11 cellular contexts compared by ENCODE assay signal in the genomic region with DNA sequence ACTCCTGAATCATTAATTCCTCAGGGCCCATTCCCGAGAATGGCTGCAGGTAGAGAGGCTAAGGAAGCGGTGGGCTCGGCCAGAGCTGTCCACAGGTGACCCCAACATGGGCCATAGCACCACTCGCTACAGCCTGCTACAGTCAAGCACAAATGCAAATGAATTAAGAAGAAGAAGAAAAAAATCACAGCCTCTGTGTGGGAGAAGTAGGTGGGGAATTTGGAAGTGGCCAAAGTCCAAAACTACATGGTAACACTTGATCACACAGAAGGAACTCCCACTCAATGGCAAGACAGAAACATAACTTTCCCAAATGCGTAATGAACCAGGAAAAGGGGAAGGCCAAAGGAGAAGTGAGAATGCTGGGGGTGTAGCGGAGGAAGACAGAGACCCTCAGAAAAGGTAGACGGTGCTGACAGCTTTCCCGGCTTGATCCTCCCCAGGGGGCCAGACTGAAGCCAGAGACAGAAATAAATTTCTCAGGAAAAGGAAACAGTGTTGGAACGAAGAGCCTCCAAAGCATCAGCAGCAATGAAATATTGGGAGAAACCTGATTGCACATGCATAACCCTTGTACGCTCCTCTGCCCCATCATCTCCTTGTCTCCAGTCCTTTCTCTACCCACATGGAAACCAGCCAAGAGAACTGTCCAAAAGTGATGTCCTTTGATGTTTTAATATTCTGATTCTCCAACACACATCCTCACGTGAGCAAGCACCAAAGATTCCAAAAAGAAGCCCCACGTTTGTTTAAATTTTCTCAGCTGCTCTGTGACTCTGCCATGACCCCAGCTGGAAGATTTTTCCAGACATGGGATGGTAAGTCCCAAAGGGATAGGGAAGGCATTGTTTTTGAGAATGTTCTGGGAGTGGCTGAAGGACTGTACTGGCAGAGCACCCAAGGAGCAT.
A peak's percentile ranks its signal among the peaks of the same experiment; 100 is the strongest.
DNase-seq lines count a peak whose midpoint lies in the region; ATAC-seq and TF ChIP-seq lines count a peak whose summit lies in the region.
"Had no signal": no experiment of that assay in that cellular context is flagged by ENCODE, and none has a peak within 500 bp of the region (broad histone marks: within the 10 kb centered on the region; RNA-seq: fewer than 3 reads in every experiment).

No MANE protein-coding gene starts in this region.

- no peak overlapping the region for H3K23ac ChIP-seq in neuronal stem cell (ENCODE audit: low read depth, low read length, poor library complexity)

- no peak for TF ChIP-seq CTCF in GM12865 (IDR thresholded peaks at IDR 0.05; ENCODE audit: insufficient read depth, low read depth, low read length, missing control alignments)

- H3K14ac ChIP-seq in neuronal stem cell (ENCODE audit: low read length), result no peak overlapping the region

- peaks cover 4 to 24% of the 10 kb centered on the region in 2 donors for H3K4me1 ChIP-seq in neuronal stem cell (ENCODE audit: control insufficient read depth in 2 of 2, insufficient read depth in 1 of 2, low read depth in 1 of 2, low read length in 2 of 2)

- no CpG with 5 or more reads among the region's 12 CpGs for WGBS in neuronal stem cell (ENCODE audit: extremely low coverage in 2 of 2, insufficient read length in 2 of 2, insufficient replicate concordance in 1 of 2), 2 donors

- peak; percentile 34 for ATAC-seq in HG02852 (IDR thresholded peaks at IDR 0.05; ENCODE audit: unreplicated experiment)
- ATAC-seq: activated CD4-positive, CD25-positive, alpha-beta regulatory T cell treated with anti-CD3 and anti-CD28 coated beads, Interleukin-2, amount 50 U/mL, for 24 hours had no signal

- peak overlapping the region; percentile 33 for H2BK15ac ChIP-seq in neuronal stem cell (ENCODE audit: low read length)

- H2BK5ac ChIP-seq in neuronal stem cell (ENCODE audit: low read length), result no peak overlapping the region

- no peaks in the 10 kb centered on the region for H3K27me3 ChIP-seq in neuronal stem cell (ENCODE audit: control insufficient read depth in 3 of 3, insufficient read depth in 3 of 3, low read depth in 1 of 3, low read length in 3 of 3)

- no peak overlapping the region for H2AFZ ChIP-seq in neuronal stem cell (ENCODE audit: low read length)

- H4K91ac ChIP-seq in neuronal stem cell (ENCODE audit: low read depth, low read length, poor library complexity), result no peak overlapping the region

- H3K18ac ChIP-seq in neuronal stem cell (ENCODE audit: low read length), result no peak overlapping the region

- no peaks in the 10 kb centered on the region for H3K9me3 ChIP-seq in neuronal stem cell (replicated peaks in 1 of 2; ENCODE audit: control insufficient read depth in 2 of 2, insufficient read depth in 1 of 2, low read depth in 1 of 2, low read length in 2 of 2)

- H3K4me2 ChIP-seq in neuronal stem cell (ENCODE audit: insufficient read depth, low read length, poor library complexity, severe bottlenecking), result no peak overlapping the region

- no peak overlapping the region for H3K9ac ChIP-seq in neuronal stem cell (ENCODE audit: low read depth, low read length, poor library complexity)

- DNase-seq in GM12865 (ENCODE audit: low read depth), result peak; percentile 48
- DNase-seq in caudate nucleus (lab: John Stamatoyannopoulos, UW), result no peak
- DNase-seq in neuronal stem cell (ENCODE audit: low spot score), result no peak
- no peak for DNase-seq in amniotic stem cell (lab: John Stamatoyannopoulos, UW)
- no peak for DNase-seq in islet precursor cell
- no peak for DNase-seq in HuH-7 (ENCODE audit: low spot score)
- no peak for DNase-seq in COLO668 (lab: John Stamatoyannopoulos, UW; ENCODE audit: unreplicated experiment)
- DNase-seq: KG1 had no signal

- H2AK5ac ChIP-seq in neuronal stem cell (ENCODE audit: low read depth, low read length), result no peak overlapping the region

- H3K36me3 ChIP-seq in neuronal stem cell (replicated peaks in 1 of 2; ENCODE audit: control insufficient read depth in 2 of 2, insufficient read depth in 2 of 2, low read length in 2 of 2), result no peaks in the 10 kb centered on the region

- H2BK12ac ChIP-seq in neuronal stem cell (ENCODE audit: low read length), result no peak overlapping the region

- H3K4ac ChIP-seq in neuronal stem cell (ENCODE audit: low read length), result no peak overlapping the region

- no peaks in the 10 kb centered on the region for H3K79me1 ChIP-seq in neuronal stem cell (ENCODE audit: low read depth, low read length)

- no peak overlapping the region for H2BK120ac ChIP-seq in neuronal stem cell (ENCODE audit: low read depth, low read length)

- H4K8ac ChIP-seq in neuronal stem cell (ENCODE audit: low read depth, low read length), result no peak overlapping the region

- H3K4me3 ChIP-seq in GM12865 (ENCODE audit: low read depth, low read length), result no peak overlapping the region
- no peak overlapping the region for H3K4me3 ChIP-seq in neuronal stem cell (ENCODE audit: low read length in 2 of 2)

- H3K27ac ChIP-seq in caudate nucleus (ENCODE audit: low read depth, low read length) (peak overlapping the region; percentile 58), neuronal stem cell (replicated peaks; ENCODE audit: low read length) (no peak overlapping the region)
- H3K27ac ChIP-seq: epithelial cell of prostate had no signal
